21 cellular contexts compared by ENCODE assay signal in genomic region chr7:28466341-28466740, GRCh38. TPM values are rescaled to one million over a fixed set of nuclear protein-coding genes. Genes with fewer than 3 reads are reported as not detected.
A peak's percentile ranks its signal among the peaks of the same experiment; 100 is the strongest.
DNase-seq lines count a peak whose midpoint lies in the region; ATAC-seq and TF ChIP-seq lines count a peak whose summit lies in the region.
"Had no signal": no experiment of that assay in that cellular context is flagged by ENCODE, and none has a peak within 500 bp of the region (broad histone marks: within the 10 kb centered on the region; RNA-seq: fewer than 3 reads in every experiment).

No MANE protein-coding gene starts in this region.

- no peak overlapping the region for H3K4me3 Mint-ChIP-seq in stimulated activated memory B cell treated with anti-CD40 and anti-IgM and Interleukin-4, amounts not matched to agents 10 μg/mL and 1 μg/mL and 100 μg/mL, for 72 hours
- H3K4me3 Mint-ChIP-seq in WTC11: no peak overlapping the region
- H3K4me3 Mint-ChIP-seq: CD14-positive monocyte; CD4-positive, alpha-beta memory T cell; IgD-negative memory B cell had no signal

- H3K27me3 Mint-ChIP-seq in stimulated activated memory B cell treated with anti-CD40 and anti-IgM and Interleukin-4, amounts not matched to agents 10 μg/mL and 1 μg/mL and 100 μg/mL, for 72 hours: peaks cover 23% of the 10 kb centered on the region
- no peaks in the 10 kb centered on the region for H3K27me3 Mint-ChIP-seq in WTC11 (ENCODE audit: low read depth)

- peak overlapping the region; percentile 28 for H3K4me2 ChIP-seq in GM23248 (ENCODE audit: unreplicated experiment)
- H3K4me2 ChIP-seq: BLaER1 had no signal

- ATAC-seq in left colon (peak; percentile 37), WTC11 (no peak), HG03139 (IDR thresholded peaks at IDR 0.05; ENCODE audit: unreplicated experiment) (no peak), HG02885 (IDR thresholded peaks at IDR 0.05; ENCODE audit: poor library complexity, unreplicated experiment) (no peak)
- peak; percentile 8 for ATAC-seq in stimulated activated memory B cell treated with anti-CD40 and anti-IgM and Interleukin-4, amounts not matched to agents 10 μg/mL and 1 μg/mL and 100 μg/mL, for 72 hours
- ATAC-seq: HCT116, HepG2 had no signal

- H3K9me3 Mint-ChIP-seq in stimulated activated memory B cell treated with anti-CD40 and anti-IgM and Interleukin-4, amounts not matched to agents 10 μg/mL and 1 μg/mL and 100 μg/mL, for 72 hours: no peaks in the 10 kb centered on the region
- peaks cover 5% of the 10 kb centered on the region for H3K9me3 Mint-ChIP-seq in WTC11

- no peak for TF ChIP-seq CTCF in uterus (IDR thresholded peaks at IDR 0.05)
- TF ChIP-seq CTCF in WTC11 (IDR thresholded peaks at IDR 0.05): no peak

- 21 to 33% methylated on average over 8 of the region's 8 CpGs for WGBS in GM23248 (ENCODE audit: low coverage in 1 of 2, low lambda C conversion rate in 2 of 2, missing lambda C conversion rate in 2 of 2), 2 experiments

- H3K36me3 ChIP-seq in GM23248 (ENCODE audit: low read depth) (no peaks in the 10 kb centered on the region), uterus (no peaks in the 10 kb centered on the region)
- H3K36me3 ChIP-seq: BLaER1 had no signal

- no peaks in the 10 kb centered on the region for H4K20me1 ChIP-seq in GM23248 (ENCODE audit: insufficient read depth)
- H4K20me1 ChIP-seq: BLaER1 had no signal

- intact Hi-C loops in left colon (cut with DNase I, micrococcal nuclease) (no loop called here), uterus (cut with DNase I; ENCODE audit: low total_unique reads) (no loop called here)

- no peaks in the 10 kb centered on the region for H3K4me1 Mint-ChIP-seq in stimulated activated memory B cell treated with anti-CD40 and anti-IgM and Interleukin-4, amounts not matched to agents 10 μg/mL and 1 μg/mL and 100 μg/mL, for 72 hours
- H3K4me1 Mint-ChIP-seq in WTC11: peaks cover 13% of the 10 kb centered on the region; the same call in 1 of the 2 replicates
- H3K4me1 Mint-ChIP-seq: CD14-positive monocyte; CD4-positive, alpha-beta memory T cell; IgD-negative memory B cell had no signal

- in situ Hi-C loops in GM23248 (cut with MboI): no loop called here

- H3K9me3 ChIP-seq in GM23248 (ENCODE audit: low read depth) (no peaks in the 10 kb centered on the region), uterus (no peaks in the 10 kb centered on the region)
- H3K9me3 ChIP-seq: BLaER1 had no signal

- H3K4me1 ChIP-seq in GM23248 (ENCODE audit: insufficient read depth) (peaks cover 6% of the 10 kb centered on the region), uterus (no peaks in the 10 kb centered on the region)
- H3K4me1 ChIP-seq: BLaER1 had no signal

- H3K36me3 Mint-ChIP-seq in stimulated activated memory B cell treated with anti-CD40 and anti-IgM and Interleukin-4, amounts not matched to agents 10 μg/mL and 1 μg/mL and 100 μg/mL, for 72 hours: no peaks in the 10 kb centered on the region
- H3K36me3 Mint-ChIP-seq in WTC11: no peaks in the 10 kb centered on the region
- H3K36me3 Mint-ChIP-seq: CD14-positive monocyte; CD4-positive, alpha-beta memory T cell; IgD-negative memory B cell had no signal

- POLR2A ChIA-PET in WTC11 (lab: Charles Lee): no interaction called here

- no peak overlapping the region for H3K27ac Mint-ChIP-seq in stimulated activated memory B cell treated with anti-CD40 and anti-IgM and Interleukin-4, amounts not matched to agents 10 μg/mL and 1 μg/mL and 100 μg/mL, for 72 hours
- no peak overlapping the region for H3K27ac Mint-ChIP-seq in WTC11
- H3K27ac Mint-ChIP-seq: CD4-positive, alpha-beta memory T cell; IgD-negative memory B cell had no signal

- H3K27ac ChIP-seq in GM23248: no peak overlapping the region
- H3K27ac ChIP-seq in uterus: no peak overlapping the region
- H3K27ac ChIP-seq: BLaER1 had no signal

- peak; percentile 61 for DNase-seq in GM23248
- DNase-seq in HT1080 (ENCODE audit: low read depth): peak; percentile 4
- no peak for DNase-seq in left colon
- no peak for DNase-seq in uterus
- no peak for DNase-seq in WTC11 (ENCODE audit: low spot score)
- DNase-seq: ACHN; CD4-positive, alpha-beta memory T cell; DMS153; DMS79; GF-D8; H7; Karpas-422; KBM-7 had no signal

- H3K9ac ChIP-seq in GM23248: peak overlapping the region; percentile 2; the same call in 1 of the 2 replicates
- H3K9ac ChIP-seq: BLaER1 had no signal

- H3F3A ChIP-seq in GM23248 (ENCODE audit: insufficient read depth): no peaks in the 10 kb centered on the region

- H3K9me2 ChIP-seq in GM23248 (ENCODE audit: insufficient read depth): no peaks in the 10 kb centered on the region

- H3K27me3 ChIP-seq in GM23248 (replicated peaks; ENCODE audit: insufficient read depth) (no peaks in the 10 kb centered on the region), uterus (no peaks in the 10 kb centered on the region)
- H3K27me3 ChIP-seq: BLaER1 had no signal

- H3K79me2 ChIP-seq in GM23248 (ENCODE audit: insufficient read depth): no peaks in the 10 kb centered on the region

- peak overlapping the region; percentile 71 for H2AFZ ChIP-seq in GM23248

- peak overlapping the region; percentile 34 for H3K4me3 ChIP-seq in GM23248
- H3K4me3 ChIP-seq in uterus: no peak overlapping the region
- H3K4me3 ChIP-seq: BLaER1 had no signal

- CTCF ChIA-PET in WTC11 (lab: Charles Lee): interaction anchor here (0.6 kb wide), 1 partner anchor 860 kb away, joined by 5 read pairs; no protein-coding TSS in a partner anchor

- TF ChIP-seq POLR2A in uterus (IDR thresholded peaks at IDR 0.05): no peak

TF ChIP-seq in WTC11, 78 proteins besides CTCF, POLR2A, EP300 and RAD21 (continues in another document):
- TF ChIP-seq, protein P1, sequence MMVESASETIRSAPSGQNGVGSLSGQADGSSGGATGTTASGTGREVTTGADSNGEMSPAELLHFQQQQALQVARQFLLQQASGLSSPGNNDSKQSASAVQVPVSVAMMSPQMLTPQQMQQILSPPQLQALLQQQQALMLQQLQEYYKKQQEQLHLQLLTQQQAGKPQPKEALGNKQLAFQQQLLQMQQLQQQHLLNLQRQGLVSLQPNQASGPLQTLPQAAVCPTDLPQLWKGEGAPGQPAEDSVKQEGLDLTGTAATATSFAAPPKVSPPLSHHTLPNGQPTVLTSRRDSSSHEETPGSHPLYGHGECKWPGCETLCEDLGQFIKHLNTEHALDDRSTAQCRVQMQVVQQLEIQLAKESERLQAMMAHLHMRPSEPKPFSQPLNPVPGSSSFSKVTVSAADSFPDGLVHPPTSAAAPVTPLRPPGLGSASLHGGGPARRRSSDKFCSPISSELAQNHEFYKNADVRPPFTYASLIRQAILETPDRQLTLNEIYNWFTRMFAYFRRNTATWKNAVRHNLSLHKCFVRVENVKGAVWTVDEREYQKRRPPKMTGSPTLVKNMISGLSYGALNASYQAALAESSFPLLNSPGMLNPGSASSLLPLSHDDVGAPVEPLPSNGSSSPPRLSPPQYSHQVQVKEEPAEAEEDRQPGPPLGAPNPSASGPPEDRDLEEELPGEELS (CRISPR knock-in tag; IDR thresholded peaks at IDR 0.05): no peak
- TF ChIP-seq KAT7 (CRISPR knock-in tag; IDR thresholded peaks at IDR 0.05; ENCODE audit: borderline replicate concordance) (no peak), ELF4 (CRISPR knock-in tag; IDR thresholded peaks at IDR 0.05; ENCODE audit: low read depth) (no peak), FOXP1 (CRISPR knock-in tag; IDR thresholded peaks at IDR 0.05; ENCODE audit: borderline replicate concordance) (no peak), ZBTB43 (CRISPR knock-in tag; IDR thresholded peaks at IDR 0.05) (no peak), STAT6 (CRISPR knock-in tag; conservative IDR thresholded peaks at IDR 0.05; ENCODE audit: low read depth) (no peak), NR3C1 (CRISPR knock-in tag; conservative IDR thresholded peaks at IDR 0.05; ENCODE audit: low read depth) (no peak), GABPB1 (CRISPR knock-in tag; IDR thresholded peaks at IDR 0.05) (no peak), TEAD4 (CRISPR knock-in tag; IDR thresholded peaks at IDR 0.05) (no peak), RORB (CRISPR knock-in tag; IDR thresholded peaks at IDR 0.05) (no peak)

RNA-seq across cellular contexts. Expression of gene CREB5, which starts 54.0 kb away (rescaled TPM):
- total RNA-seq in GM23248 (2014; rRNA removed; shearing (Covaris generic)): 13.6 and 14.8 TPM in 2 replicates
- 15.2 and 19.2 TPM in 2 replicates for polyA plus RNA-seq in GM23248 (2016; fragmentation: Nextera tagmentation; extraction: Ambion mirVana)
- total RNA-seq in HT1080 (2014; rRNA removed; shearing (Covaris generic)): 5.0 and 9.3 TPM in 2 replicates
- polyA plus RNA-seq in HT1080 (2015; cell fraction: cytosol; rRNA removed): 7.7 and 11.8 TPM in 2 replicates
- 23.2 and 23.3 TPM in 2 replicates for polyA plus RNA-seq in HT1080 (2015; cell fraction: nucleus; rRNA removed)
- total RNA-seq in left colon (1 to 10 TPM; 1.8 to 2.4 TPM), uterus (10 to 100 TPM in 3 of 4 donors, 1 to 10 TPM in 1; 7.1 to 40.2 (median 23.9) TPM), WTC11 (2021) (1.1 to 1.7 TPM (median 1.3 TPM) in 3 replicates)
- total RNA-seq: CD4-positive, alpha-beta memory T cell had no signal
- polyA plus RNA-seq: CD4-positive, alpha-beta memory T cell had no signal

Comparison
In these comparisons a context has a peak if more than half of its experiments do, and no peak if none do; other contexts are left out.
1. DNase-seq: peak in GM23248 (single experiment) and HT1080 (single experiment); none in left colon (0 of 2), uterus (0 of 2) and WTC11 (single experiment).
2. ATAC-seq: peak in left colon (single experiment) and stimulated activated memory B cell treated with anti-CD40 and anti-IgM and Interleukin-4, amounts not matched to agents 10 μg/mL and 1 μg/mL and 100 μg/mL, for 72 hours (single experiment); none in WTC11 (single experiment), HG03139 (single experiment) and HG02885 (single experiment).